Comparison of ENCODE assay signal across 8 cellular contexts in genomic region chr14:70665448-70666363, GRCh38. TPM values are rescaled to one million over a fixed set of nuclear protein-coding genes. Genes with fewer than 3 reads are reported as not detected.
A peak's percentile ranks its signal among the peaks of the same experiment; 100 is the strongest.
DNase-seq lines count a peak whose midpoint lies in the region; ATAC-seq and TF ChIP-seq lines count a peak whose summit lies in the region.

No MANE protein-coding gene starts in this region.

- H3K9me3 ChIP-seq in Caco-2 = no peaks in the 10 kb centered on the region

- intact Hi-C loops in Caco-2 (cut with micrococcal nuclease; ENCODE audit: unreplicated experiment) = loop anchor here (2.0 kb wide), 2 partner anchors 23 to 51 kb away; no protein-coding TSS in a partner anchor

- CTCF ChIA-PET in Caco-2 (lab: Charles Lee) = interaction anchor here (0.5 to 1.0 kb wide), 2 partner anchors 307 to 1405 kb away, joined by 3 read pairs; partner anchors contain the start of gene GALNT16

- H3K9me3 Mint-ChIP-seq in Caco-2 (ENCODE audit: unreplicated experiment) = no peaks in the 10 kb centered on the region

- H3K36me3 Mint-ChIP-seq in Caco-2 (ENCODE audit: insufficient read depth, unreplicated experiment) = peaks cover 13% of the 10 kb centered on the region

- no peaks in the 10 kb centered on the region for H3K27me3 ChIP-seq in Caco-2 (replicated peaks; ENCODE audit: control insufficient read depth, insufficient read depth, low read length)

- POLR2A ChIA-PET in Caco-2 (lab: Charles Lee) = interaction anchor here (0.6 to 1.5 kb wide), 2 partner anchors 12 to 88 kb away, joined by 3 to 4 read pairs; no protein-coding TSS in a partner anchor

- H3K4me3 Mint-ChIP-seq in Caco-2 (ENCODE audit: unreplicated experiment) = peak overlapping the region; percentile 50

- ATAC-seq in HG03196 (IDR thresholded peaks at IDR 0.05; ENCODE audit: unreplicated experiment) = peak; percentile 41

- no peak overlapping the region for H3K4me3 ChIP-seq in Caco-2 (ENCODE audit: low read depth, low read length)

- peak; percentile 83 to 85 for DNase-seq in Caco-2
- peak; percentile 41 for DNase-seq in GM19240 (ENCODE audit: insufficient read length, low spot score)
- DNase-seq in NOMO-1 treated with DMSO at 0.1 percent for 48 hours (lab: John Stamatoyannopoulos, UW; ENCODE audit: unreplicated experiment) = peak; percentile 76
- DNase-seq in iPS-NIHi7 (ENCODE audit: extremely low spot score) = peak; percentile 58
- no peak for DNase-seq in SKM-1 (lab: John Stamatoyannopoulos, UW; ENCODE audit: unreplicated experiment)
- DNase-seq in stimulated activated CD4-positive, alpha-beta T cell treated with anti-CD3 and anti-CD28 coated beads, Interleukin-4, amount 100 ng/mL, for 4 hours = no peak
- no peak for DNase-seq in GM19238 (ENCODE audit: insufficient read length, low spot score)

- TF ChIP-seq CTCF in Caco-2 (IDR thresholded peaks at IDR 0.05; ENCODE audit: insufficient read depth in 1 of 2, low read depth in 1 of 2, low read length in 1 of 2, severe bottlenecking in 1 of 2, unreplicated experiment in 1 of 2) = no peak

- H3K4me1 Mint-ChIP-seq in Caco-2 (ENCODE audit: low read depth, unreplicated experiment) = peaks cover 34% of the 10 kb centered on the region

- H3K36me3 ChIP-seq in Caco-2 (ENCODE audit: control insufficient read depth, insufficient read depth, low read length) = no peaks in the 10 kb centered on the region

- H3K27me3 Mint-ChIP-seq in Caco-2 (ENCODE audit: insufficient read depth, unreplicated experiment) = no peaks in the 10 kb centered on the region

- H3K27ac Mint-ChIP-seq in Caco-2 (ENCODE audit: unreplicated experiment) = peak overlapping the region; percentile 91

- BruUV-seq in Caco-2 (replicated peaks; lab: Mats Ljungman, UMichigan) = TSS peak; percentile 62

- H3K4me1 ChIP-seq in Caco-2 = peaks cover 46% of the 10 kb centered on the region

RNA-seq across cellular contexts. Expression of gene TTC9, which starts 24.0 kb away (rescaled TPM):
- 3.9 and 4.6 TPM in 2 replicates for total RNA-seq in Caco-2 (2022)

Comparison
In these comparisons a context has a peak if more than half of its experiments do, and no peak if none do; other contexts are left out.
1. DNase-seq: peak in Caco-2 (2 of 2), GM19240 (single experiment), NOMO-1 treated with DMSO at 0.1 percent for 48 hours (single experiment) and iPS-NIHi7 (single experiment); none in SKM-1 (single experiment), stimulated activated CD4-positive, alpha-beta T cell treated with anti-CD3 and anti-CD28 coated beads, Interleukin-4, amount 100 ng/mL, for 4 hours (0 of 2) and GM19238 (single experiment).